8 cellular contexts compared by ENCODE assay signal in the genomic region with DNA sequence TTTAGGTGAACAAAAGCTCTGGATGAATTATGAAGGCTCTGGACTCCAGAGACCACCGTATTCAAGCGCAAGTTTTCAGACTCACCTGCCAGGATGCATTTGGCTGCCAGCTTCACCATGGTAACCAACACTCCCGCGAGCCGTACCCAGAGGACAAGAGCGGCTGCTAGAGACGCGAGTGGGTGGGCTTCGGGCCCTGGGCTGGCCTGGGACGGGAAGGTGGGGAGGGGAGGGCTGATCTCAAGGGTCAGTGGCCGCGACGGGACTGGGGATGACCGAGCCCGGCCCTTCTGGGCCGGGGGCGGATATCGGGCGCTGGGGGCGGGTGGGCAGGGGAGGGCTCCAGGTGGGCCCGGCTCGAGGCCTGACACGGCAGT. TPM values are rescaled to one million over a fixed set of nuclear protein-coding genes. Genes with fewer than 3 reads are reported as not detected.
DNase-seq lines count a peak whose midpoint lies in the region; ATAC-seq and TF ChIP-seq lines count a peak whose summit lies in the region.
"Had no signal": no experiment of that assay in that cellular context is flagged by ENCODE, and none has a peak within 500 bp of the region (broad histone marks: within the 10 kb centered on the region; RNA-seq: fewer than 3 reads in every experiment).

No MANE protein-coding gene starts in this region.

- 0 out of 2 replicates have a peak, but pooled peaks cover 2% of the 10 kb centered on the region for H3K36me3 ChIP-seq in IMR-90 (ENCODE audit: control insufficient read depth, insufficient read depth, low read length)
- peaks cover 0 to 4% of the 10 kb centered on the region in 2 donors for H3K36me3 ChIP-seq in muscle layer of duodenum (ENCODE audit: control insufficient read depth in 1 of 2, insufficient read depth in 2 of 2, low read length in 2 of 2)
- no peaks in the 10 kb centered on the region for H3K36me3 ChIP-seq in suprapubic skin

- CTCF ChIA-PET in IMR-90 (lab: Yijun Ruan, JAX) = interaction anchor here (1.0 to 1.6 kb wide), 3 partner anchors 18 to 231 kb away, joined by 3 to 4 read pairs (median 3); no protein-coding TSS in a partner anchor

- H3K4ac ChIP-seq in IMR-90 (ENCODE audit: low read depth, low read length) = peak overlapping the region; percentile 68

- H3K18ac ChIP-seq in IMR-90 (ENCODE audit: low read depth, low read length) = peak overlapping the region; percentile 1; the same call in 1 of the 2 replicates

- no peaks in the 10 kb centered on the region for H4K20me1 ChIP-seq in IMR-90 (ENCODE audit: insufficient read depth, low read length)

- H3K14ac ChIP-seq in IMR-90 (replicated peaks; ENCODE audit: low read depth, low read length) = peak overlapping the region; percentile 78; the same call in 1 of the 2 replicates

- TF ChIP-seq EP300 in suprapubic skin (IDR thresholded peaks at IDR 0.05) = no peak

- no peaks in the 10 kb centered on the region for H3K27me3 Mint-ChIP-seq in effector memory CD8-positive, alpha-beta T cell

- H3K4me3 Mint-ChIP-seq in effector memory CD8-positive, alpha-beta T cell = peak overlapping the region; percentile 82 to 83

- H3K4me1 Mint-ChIP-seq in effector memory CD8-positive, alpha-beta T cell (ENCODE audit: low read depth in 2 of 2) = peaks cover 17 to 20% of the 10 kb centered on the region in 2 donors

- H2AK9ac ChIP-seq in IMR-90 (replicated peaks; ENCODE audit: low read depth, low read length, poor library complexity) = peak overlapping the region; percentile 75

- TF ChIP-seq RAD21 in IMR-90 (IDR thresholded peaks at IDR 0.05; ENCODE audit: low read length) = no peak

- peak overlapping the region; percentile 56 for H3K9ac ChIP-seq in IMR-90 (ENCODE audit: low read depth, low read length)

- H3K4me1 ChIP-seq in IMR-90 (ENCODE audit: control insufficient read depth, insufficient read depth, low read length) (peaks cover 5% of the 10 kb centered on the region), muscle layer of duodenum (ENCODE audit: control insufficient read depth in 1 of 2, insufficient read depth in 2 of 2, low read length in 2 of 2) (peaks cover 11 to 16% of the 10 kb centered on the region in 2 donors), suprapubic skin (peaks cover 16% of the 10 kb centered on the region)

- H3K9me1 ChIP-seq in IMR-90 (ENCODE audit: insufficient read depth, low read length) = 0 out of 2 replicates have a peak, but pooled peaks cover 3% of the 10 kb centered on the region

- H3K9me3 ChIP-seq in IMR-90 (ENCODE audit: control insufficient read depth, insufficient read depth, low read length) (no peaks in the 10 kb centered on the region), muscle layer of duodenum (ENCODE audit: control insufficient read depth in 1 of 2, low read length in 2 of 2) (no peaks in the 10 kb centered on the region), suprapubic skin (no peaks in the 10 kb centered on the region)

- peak overlapping the region; percentile 93 for H2AFZ ChIP-seq in IMR-90 (replicated peaks; ENCODE audit: low read length, poor library complexity)

- H3K27ac Mint-ChIP-seq in effector memory CD8-positive, alpha-beta T cell = peak overlapping the region; percentile 92 to 95

- H3K9me3 Mint-ChIP-seq in effector memory CD8-positive, alpha-beta T cell = no peaks in the 10 kb centered on the region

- in situ Hi-C loops in IMR-90 (cut with MboI; ENCODE audit: low sequenced_read_pairs) = loop anchor here (10.0 kb wide), 1 partner anchor 231 kb away; no protein-coding TSS in a partner anchor

- TF ChIP-seq CTCF in IMR-90 (conservative IDR thresholded peaks at IDR 0.05; ENCODE audit: low read depth, low read length) (no peak), suprapubic skin (IDR thresholded peaks at IDR 0.05) (no peak)

- no TSS peak for BruUV-seq in IMR-90 (replicated peaks; lab: Mats Ljungman, UMichigan)

- peak overlapping the region; percentile 95 for H3K4me2 ChIP-seq in IMR-90 (ENCODE audit: low read depth, low read length)

- intact Hi-C loops in IMR-90 (cut with micrococcal nuclease) = no loop called here

- peaks cover 12 to 18% of the 10 kb centered on the region in 2 experiments; a peak in 3 of 4 replicates for H3K79me1 ChIP-seq in IMR-90 (ENCODE audit: low read depth in 1 of 2, low read length in 2 of 2)

- dilution Hi-C loops in IMR-90 (cut with HindIII; ENCODE audit: low sequenced_read_pairs, unreplicated experiment) = no loop called here

- no peak for TF ChIP-seq POLR2A in IMR-90 (IDR thresholded peaks at IDR 0.05; ENCODE audit: low read depth, low read length)
- no peak for TF ChIP-seq POLR2A in suprapubic skin (IDR thresholded peaks at IDR 0.05)

- 0% methylated on average over 3 of the region's 23 CpGs; no CpG with 5 or more reads in 1 of the 2 experiments for WGBS in IMR-90 (ENCODE audit: extremely low coverage in 2 of 2, insufficient read length in 1 of 2), 2 experiments
- 0% methylated on average over 6 of the region's 23 CpGs for WGBS in suprapubic skin

- H3K27me3 ChIP-seq in IMR-90 (ENCODE audit: control insufficient read depth, insufficient read depth, low read length) (no peaks in the 10 kb centered on the region), muscle layer of duodenum (ENCODE audit: low read depth, low read length) (no peaks in the 10 kb centered on the region), suprapubic skin (no peaks in the 10 kb centered on the region)

- 0 out of 2 replicates have a peak overlapping the region, but pooled peaks have one; percentile 23 for H4K91ac ChIP-seq in IMR-90 (ENCODE audit: insufficient read depth, low read depth, low read length)

- peak overlapping the region; percentile 5 for H4K5ac ChIP-seq in IMR-90 (ENCODE audit: low read depth, low read length)

- peak; percentile 7 for ATAC-seq in GM19438 (IDR thresholded peaks at IDR 0.05; ENCODE audit: low read depth, unreplicated experiment)
- peak; percentile 2 for ATAC-seq in IMR-90 (ENCODE audit: low read depth)
- no peak for ATAC-seq in effector memory CD8-positive, alpha-beta T cell (replicated peaks)

- POLR2A ChIA-PET in IMR-90 (lab: Charles Lee; ENCODE audit: unreplicated experiment) = interaction anchor here (1.0 kb wide), 1 partner anchor 8 kb away, joined by 4 read pairs; no protein-coding TSS in a partner anchor

- peaks cover 14% of the 10 kb centered on the region for H3K36me3 Mint-ChIP-seq in effector memory CD8-positive, alpha-beta T cell (ENCODE audit: insufficient read depth)

- peak overlapping the region; percentile 86 for H3K23ac ChIP-seq in IMR-90 (ENCODE audit: low read depth, low read length)

- peak; percentile 5 for DNase-seq in IMR-90
- peak; percentile 46 for DNase-seq in activated CD4-positive, alpha-beta T cell treated with anti-CD3 and anti-CD28 coated beads for 48 hours
- peak; percentile 33 to 47 (median 40) for DNase-seq in effector memory CD8-positive, alpha-beta T cell
- peak; percentile 79 to 85 for DNase-seq in suprapubic skin (ENCODE audit: low spot score in 2 of 2)
- no peak for DNase-seq in SW 1271 (lab: John Stamatoyannopoulos, UW)

- no peak overlapping the region for H2AK5ac ChIP-seq in IMR-90 (ENCODE audit: low read depth, low read length)

- H2BK5ac ChIP-seq in IMR-90 (ENCODE audit: low read depth, low read length, poor library complexity, severe bottlenecking) = no peak overlapping the region

- H3K4me3 ChIP-seq in IMR-90 (ENCODE audit: insufficient read depth, low read depth, low read length) = peak overlapping the region; percentile 56
- H3K4me3 ChIP-seq in muscle layer of duodenum (ENCODE audit: low read depth in 1 of 2, low read length in 2 of 2) = peak overlapping the region; percentile 72 to 75
- peak overlapping the region; percentile 79 for H3K4me3 ChIP-seq in suprapubic skin

- H4K8ac ChIP-seq in IMR-90 (ENCODE audit: low read depth in 2 of 2, low read length in 2 of 2) = peak overlapping the region; percentile 41 to 73; a peak in 3 of 4 replicates

- no peak overlapping the region for H3K56ac ChIP-seq in IMR-90 (ENCODE audit: extremely low read depth, insufficient read depth, low read length)

- no peak overlapping the region for H2BK20ac ChIP-seq in IMR-90 (ENCODE audit: low read depth, low read length)

- no peak overlapping the region for H2BK15ac ChIP-seq in IMR-90 (ENCODE audit: low read depth, low read length)

- H2BK120ac ChIP-seq in IMR-90 (ENCODE audit: low read depth, low read length) = no peak overlapping the region

- H3K27ac ChIP-seq in IMR-90 (ENCODE audit: insufficient read depth, low read length) (peak overlapping the region; percentile 31), muscle layer of duodenum (ENCODE audit: low read length) (no peak overlapping the region), suprapubic skin (peak overlapping the region; percentile 65)

TF ChIP-seq in IMR-90, 13 proteins besides CTCF, POLR2A, EP300 and RAD21 (continues in another document):
- TF ChIP-seq CEBPB (IDR thresholded peaks at IDR 0.05; ENCODE audit: low read depth, low read length) (no peak), NFE2L2 (IDR thresholded peaks at IDR 0.05; ENCODE audit: low read depth, low read length) (no peak), MAZ (IDR thresholded peaks at IDR 0.05; ENCODE audit: borderline replicate concordance, low read depth, low read length) (no peak), CHD1 (IDR thresholded peaks at IDR 0.05; ENCODE audit: low read depth, low read length) (no peak), SMC3 (IDR thresholded peaks at IDR 0.05; ENCODE audit: low read depth, low read length) (no peak), BHLHE40 (IDR thresholded peaks at IDR 0.05; ENCODE audit: low read depth, low read length) (no peak), RCOR1 (IDR thresholded peaks at IDR 0.05; ENCODE audit: insufficient replicate concordance, low read length) (no peak), MAFK (IDR thresholded peaks at IDR 0.05; ENCODE audit: low read depth, low read length) (no peak), MXI1 (IDR thresholded peaks at IDR 0.05; ENCODE audit: borderline replicate concordance, low read depth, low read length) (no peak), RFX5 (IDR thresholded peaks at IDR 0.05; ENCODE audit: low read depth, low read length) (no peak), FOS (IDR thresholded peaks at IDR 0.05; ENCODE audit: low read depth, low read length) (no peak)
- TF ChIP-seq, protein P1, sequence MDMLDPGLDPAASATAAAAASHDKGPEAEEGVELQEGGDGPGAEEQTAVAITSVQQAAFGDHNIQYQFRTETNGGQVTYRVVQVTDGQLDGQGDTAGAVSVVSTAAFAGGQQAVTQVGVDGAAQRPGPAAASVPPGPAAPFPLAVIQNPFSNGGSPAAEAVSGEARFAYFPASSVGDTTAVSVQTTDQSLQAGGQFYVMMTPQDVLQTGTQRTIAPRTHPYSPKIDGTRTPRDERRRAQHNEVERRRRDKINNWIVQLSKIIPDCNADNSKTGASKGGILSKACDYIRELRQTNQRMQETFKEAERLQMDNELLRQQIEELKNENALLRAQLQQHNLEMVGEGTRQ (IDR thresholded peaks at IDR 0.05; ENCODE audit: low read depth, low read length) = no peak

RNA-seq across cellular contexts. Expression of a gene that starts 0.3 kb away (rescaled TPM):
- total RNA-seq in IMR-90 (2012; rRNA removed) (14.5 and 18.3 TPM in 2 replicates), suprapubic skin (10 to 100 TPM in 2 of 4 donors, 1 to 10 TPM in 2; 8.2 to 29.0 (median 17.7) TPM)
- 26.9 and 27.0 TPM in 2 replicates for polyA plus RNA-seq in IMR-90 (2012; rRNA removed)
- polyA plus RNA-seq in IMR-90 (2012; cell fraction: cytosol; rRNA removed) = 19.5 and 23.4 TPM in 2 replicates
- polyA plus RNA-seq in IMR-90 (2012; cell fraction: nucleus; rRNA removed; ENCODE audit: low replicate concordance) = 91.4 and 200 TPM in 2 replicates

RNA-seq across cellular contexts. Expression of a gene that starts 41.3 kb away (rescaled TPM):
- total RNA-seq in IMR-90 (2012; rRNA removed) = not detected in 2 replicates
- polyA plus RNA-seq in IMR-90 (2012; rRNA removed) = not detected in 2 replicates
- not detected in 2 replicates for polyA plus RNA-seq in IMR-90 (2012; cell fraction: cytosol; rRNA removed)
- polyA plus RNA-seq in IMR-90 (2012; cell fraction: nucleus; rRNA removed; ENCODE audit: low replicate concordance) = not detected in 2 replicates
- total RNA-seq in suprapubic skin = not detected
- polyA plus RNA-seq: adipose tissue had no signal

Comparison
In these comparisons a context has a peak if more than half of its experiments do, and no peak if none do; other contexts are left out.
1. DNase-seq: peak in IMR-90 (single experiment), activated CD4-positive, alpha-beta T cell treated with anti-CD3 and anti-CD28 coated beads for 48 hours (single experiment), effector memory CD8-positive, alpha-beta T cell (3 of 3) and suprapubic skin (2 of 2); none in SW 1271 (0 of 2).
2. Peak in every context shown above with its lines, with median percentiles within 50 percentile points of each other: H3K4me3 ChIP-seq.